Comparison of ENCODE assay signal across 8 cellular contexts in genomic region chr18:48974304-48975220, GRCh38. TPM values are rescaled to one million over a fixed set of nuclear protein-coding genes. Genes with fewer than 3 reads are reported as not detected.
DNase-seq lines count a peak whose midpoint lies in the region; ATAC-seq and TF ChIP-seq lines count a peak whose summit lies in the region.

No MANE protein-coding gene starts in this region.

- in situ Hi-C loops in GM13977 (cut with MboI; ENCODE audit: low pct_unique_long_range_greater_than_20kb, low sequenced_read_pairs, unreplicated experiment): no loop called here

- TF ChIP-seq POLR2A in body of pancreas (IDR thresholded peaks at IDR 0.05) (no peak), thyroid gland (IDR thresholded peaks at IDR 0.05) (peak in 1 of 2 donors; percentile 11)

- H3K27ac ChIP-seq in body of pancreas (peak overlapping the region; percentile 71 to 92 (median 88)), thyroid gland (peak overlapping the region; percentile 84 to 98 (median 97))

- no peak for DNase-seq in activated CD4-positive, alpha-beta T cell treated with anti-CD3 and anti-CD28 coated beads for 36 hours
- no peak for DNase-seq in activated CD4-positive, alpha-beta T cell treated with anti-CD3 and anti-CD28 coated beads, Interleukin-2, amount 50 U/mL, for 4 hours
- DNase-seq in body of pancreas: peak in 1 of 4 donors; percentile 43
- DNase-seq in left kidney (ENCODE audit: low read depth, low spot score): peak; percentile 73
- DNase-seq in thyroid gland: peak; percentile 36 to 44
- DNase-seq in SIG-M5 (lab: John Stamatoyannopoulos, UW): no peak
- no peak for DNase-seq in GM13977 (ENCODE audit: low spot score)

- peaks cover 11% of the 10 kb centered on the region for H3K4me1 Mint-ChIP-seq in activated CD4-positive, alpha-beta T cell treated with anti-CD3 and anti-CD28 coated beads for 36 hours

- no peak for ATAC-seq in activated CD4-positive, alpha-beta T cell treated with anti-CD3 and anti-CD28 coated beads for 36 hours
- no peak for ATAC-seq in body of pancreas
- ATAC-seq in HG02840 (IDR thresholded peaks at IDR 0.05; ENCODE audit: low FRiP score, unreplicated experiment): no peak

- peak overlapping the region; percentile 66 for H3K4me3 Mint-ChIP-seq in activated CD4-positive, alpha-beta T cell treated with anti-CD3 and anti-CD28 coated beads for 36 hours

- H3K4me3 ChIP-seq in body of pancreas (no peak overlapping the region), thyroid gland (replicated peaks in 1 of 3) (peak overlapping the region in 1 of 3 donors; percentile 66)

- intact Hi-C loops in activated CD4-positive, alpha-beta T cell treated with anti-CD3 and anti-CD28 coated beads for 36 hours (cut with DNase I, micrococcal nuclease): loop anchor here in 1 of 2 experiments (1.0 to 5.0 kb wide), 2 partner anchors 22 to 197 kb away; no protein-coding TSS in a partner anchor
- intact Hi-C loops in body of pancreas (cut with DNase I) (loop anchor here (10.0 kb wide), 1 partner anchor 200 kb away; no protein-coding TSS in a partner anchor), thyroid gland (cut with DNase I) (no loop called here)

- H3K27me3 Mint-ChIP-seq in activated CD4-positive, alpha-beta T cell treated with anti-CD3 and anti-CD28 coated beads for 36 hours: peaks cover 9% of the 10 kb centered on the region

- H3K9me3 Mint-ChIP-seq in activated CD4-positive, alpha-beta T cell treated with anti-CD3 and anti-CD28 coated beads for 36 hours (ENCODE audit: low read depth): no peaks in the 10 kb centered on the region

- H3K4me1 ChIP-seq in body of pancreas (peaks cover 15% of the 10 kb centered on the region), thyroid gland (peaks cover 13 to 14% of the 10 kb centered on the region in 2 donors)

- 62 to 68% methylated on average over 29 to 31 of the region's 31 CpGs for WGBS in body of pancreas, 2 donors
- 58 to 62% methylated on average over 31 of the region's 31 CpGs for WGBS in thyroid gland, 2 donors

- H3K27ac Mint-ChIP-seq in activated CD4-positive, alpha-beta T cell treated with anti-CD3 and anti-CD28 coated beads for 36 hours: peak overlapping the region; percentile 55

- H3K27me3 ChIP-seq in body of pancreas (no peaks in the 10 kb centered on the region), thyroid gland (no peaks in the 10 kb centered on the region)

- TF ChIP-seq CTCF in body of pancreas (IDR thresholded peaks at IDR 0.05) (no peak), thyroid gland (IDR thresholded peaks at IDR 0.05) (no peak), GM13977 (IDR thresholded peaks at IDR 0.05; ENCODE audit: extremely low read depth, insufficient read depth, missing control alignments) (no peak)

- H3K9me3 ChIP-seq in body of pancreas (no peaks in the 10 kb centered on the region), thyroid gland (no peaks in the 10 kb centered on the region)

- CTCF ChIA-PET in activated CD4-positive, alpha-beta T cell treated with anti-CD3 and anti-CD28 coated beads for 36 hours (lab: Charles Lee): interaction anchor here (0.6 to 1.2 kb wide), 4 partner anchors 9 to 1135 kb away, joined by 3 to 5 read pairs (median 3); no protein-coding TSS in a partner anchor

- H3K36me3 ChIP-seq in body of pancreas (replicated peaks in 1 of 2; ENCODE audit: insufficient read depth in 1 of 2, low read depth in 2 of 2) (no peaks in the 10 kb centered on the region), thyroid gland (no peaks in the 10 kb centered on the region)

- POLR2A ChIA-PET in activated CD4-positive, alpha-beta T cell treated with anti-CD3 and anti-CD28 coated beads for 36 hours (lab: Charles Lee): no interaction called here

- no peaks in the 10 kb centered on the region for H3K36me3 Mint-ChIP-seq in activated CD4-positive, alpha-beta T cell treated with anti-CD3 and anti-CD28 coated beads for 36 hours (ENCODE audit: low read depth)

RNA-seq across cellular contexts. Expression of gene SMAD7, which starts 23.8 kb away (rescaled TPM):
- total RNA-seq in activated CD4-positive, alpha-beta T cell treated with anti-CD3 and anti-CD28 coated beads for 36 hours: 1 to 10 TPM; 7.2 to 9.3 TPM
- total RNA-seq in body of pancreas: 10 to 100 TPM; 23.3 to 44.5 TPM
- total RNA-seq in thyroid gland: 10 to 100 TPM; 40.1 to 69.3 (median 59.2) TPM

Comparison
In these comparisons a context has a peak if more than half of its experiments do, and no peak if none do; other contexts are left out.
1. DNase-seq: peak in left kidney (single experiment) and thyroid gland (2 of 2); none in activated CD4-positive, alpha-beta T cell treated with anti-CD3 and anti-CD28 coated beads for 36 hours (single experiment), activated CD4-positive, alpha-beta T cell treated with anti-CD3 and anti-CD28 coated beads, Interleukin-2, amount 50 U/mL, for 4 hours (0 of 2), SIG-M5 (single experiment) and GM13977 (single experiment).